ENCODE assay signal across 15 cellular contexts in the genomic region with DNA sequence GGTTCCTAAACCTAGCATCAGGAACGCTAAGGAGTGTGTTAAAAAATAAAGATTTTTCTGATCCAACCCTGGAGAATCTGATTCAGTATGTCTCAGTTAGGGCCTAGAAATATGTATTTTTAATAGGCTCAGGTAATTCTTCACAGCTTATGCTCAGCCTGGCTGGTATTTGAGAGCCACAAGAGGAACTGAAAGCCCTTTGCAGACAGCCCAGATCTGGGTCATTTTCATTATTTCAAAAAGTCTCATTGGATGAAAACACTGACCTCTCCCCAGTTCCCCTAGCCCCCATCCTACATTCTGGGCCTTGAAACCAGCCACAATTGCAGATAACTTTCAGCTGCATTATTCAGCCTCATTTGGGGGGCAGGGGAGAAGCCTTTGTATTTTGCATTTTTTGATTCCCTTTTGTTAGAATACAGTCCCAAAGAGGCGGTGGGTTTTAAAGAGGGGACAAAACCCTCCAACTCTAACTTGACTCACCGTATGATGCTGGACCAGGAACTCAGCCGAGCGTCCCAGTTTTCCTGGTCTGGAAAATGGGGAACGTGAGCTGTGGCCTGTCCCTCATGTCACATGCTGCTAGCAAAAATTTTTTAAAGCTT.
A peak's percentile ranks its signal among the peaks of the same experiment; 100 is the strongest.
DNase-seq lines count a peak whose midpoint lies in the region; ATAC-seq, FAIRE-seq and TF ChIP-seq lines count a peak whose summit lies in the region.
"Had no signal": no experiment of that assay in that cellular context is flagged by ENCODE, and none has a peak within 500 bp of the region (broad histone marks: within the 10 kb centered on the region; RNA-seq: fewer than 3 reads in every experiment).

No MANE protein-coding gene starts in this region.

- no peak for TF ChIP-seq CTCF in H9 (conservative IDR thresholded peaks at IDR 0.05)
- no peak for TF ChIP-seq CTCF in WTC11 (IDR thresholded peaks at IDR 0.05)
- no peak for TF ChIP-seq CTCF in osteoblast (IDR thresholded peaks at IDR 0.05; ENCODE audit: extremely low read depth, low read depth, low read length)
- no peak for TF ChIP-seq CTCF in coronary artery (IDR thresholded peaks at IDR 0.05)
- TF ChIP-seq CTCF in natural killer cell (IDR thresholded peaks at IDR 0.05): no peak

- CTCF ChIA-PET in WTC11 (lab: Charles Lee): interaction anchor here (0.7 to 0.8 kb wide), 2 partner anchors 9 to 124 kb away, joined by 3 to 4 read pairs; no protein-coding TSS in a partner anchor

- no peak overlapping the region for H3K27ac ChIP-seq in H9 (ENCODE audit: insufficient read length, low read depth, low read length)
- no peak overlapping the region for H3K27ac ChIP-seq in osteoblast (ENCODE audit: low read depth, low read length)
- H3K27ac ChIP-seq in coronary artery: no peak overlapping the region
- H3K27ac ChIP-seq: SJCRH30 had no signal

- H3K4me1 ChIP-seq in H9 (ENCODE audit: insufficient read depth, low read length) (peaks cover 15% of the 10 kb centered on the region; the same call in 1 of the 2 replicates), osteoblast (ENCODE audit: insufficient read depth, low read length) (no peaks in the 10 kb centered on the region)
- H3K4me1 ChIP-seq: SJCRH30 had no signal

- H3K27me3 ChIP-seq in H9 (ENCODE audit: insufficient read depth, low read length): no peaks in the 10 kb centered on the region
- no peaks in the 10 kb centered on the region for H3K27me3 ChIP-seq in osteoblast (ENCODE audit: insufficient read depth, low read length)
- H3K27me3 ChIP-seq: SJCRH30 had no signal

- no peaks in the 10 kb centered on the region for H3K23me2 ChIP-seq in H9 (ENCODE audit: insufficient read length, low read depth, low read length, poor library complexity, severe bottlenecking)

- no peaks in the 10 kb centered on the region for H3K9me3 ChIP-seq in H9 (ENCODE audit: control insufficient read depth, low read depth, low read length)
- H3K9me3 ChIP-seq in osteoblast (ENCODE audit: low read depth, low read length): no peaks in the 10 kb centered on the region
- H3K9me3 ChIP-seq: SJCRH30 had no signal

- ATAC-seq in WTC11: no peak
- ATAC-seq in natural killer cell: no peak

- H3K4me3 ChIP-seq in osteoblast (ENCODE audit: insufficient read depth, low read length): no peak overlapping the region
- H3K4me3 ChIP-seq in coronary artery: no peak overlapping the region
- H3K4me3 ChIP-seq: SJCRH30 had no signal

- no peak overlapping the region for H4K8ac ChIP-seq in H9 (replicated peaks; ENCODE audit: insufficient read length, low read depth, low read length)

- H2BK5ac ChIP-seq in H9 (ENCODE audit: insufficient read length, low read length): no peak overlapping the region

- H2BK120ac ChIP-seq in H9 (ENCODE audit: low read depth, low read length, poor library complexity, severe bottlenecking): no peak overlapping the region

- no peak overlapping the region for H3K56ac ChIP-seq in H9 (ENCODE audit: insufficient read length, low read depth, low read length)

- no peak overlapping the region for H2BK20ac ChIP-seq in H9 (ENCODE audit: low read depth, low read length, poor library complexity, severe bottlenecking)

- no peak overlapping the region for H2BK15ac ChIP-seq in H9 (ENCODE audit: low read depth, low read length)

- H3K4me2 ChIP-seq in H9 (ENCODE audit: insufficient read depth, insufficient read length, low read length): peak overlapping the region; percentile 20
- H3K4me2 ChIP-seq in osteoblast (ENCODE audit: insufficient read depth, low read length): no peak overlapping the region

- no peaks in the 10 kb centered on the region for H3K36me3 Mint-ChIP-seq in H9 (ENCODE audit: insufficient read depth in 1 of 3, low read depth in 3 of 3)
- no peaks in the 10 kb centered on the region for H3K36me3 Mint-ChIP-seq in WTC11
- H3K36me3 Mint-ChIP-seq in natural killer cell: no peaks in the 10 kb centered on the region
- H3K36me3 Mint-ChIP-seq: CD4-positive, CD25-positive, alpha-beta regulatory T cell had no signal

- H3K4ac ChIP-seq in H9 (ENCODE audit: low read depth, low read length): no peak overlapping the region

- peaks cover 34 to 42% of the 10 kb centered on the region in 2 experiments for H3K4me1 Mint-ChIP-seq in H9
- H3K4me1 Mint-ChIP-seq in WTC11: peaks cover 46% of the 10 kb centered on the region
- no peaks in the 10 kb centered on the region for H3K4me1 Mint-ChIP-seq in natural killer cell
- H3K4me1 Mint-ChIP-seq: CD4-positive, CD25-positive, alpha-beta regulatory T cell had no signal

- no peak overlapping the region for H3K23ac ChIP-seq in H9 (ENCODE audit: insufficient read length, low read depth, low read length)

- H2AK5ac ChIP-seq in H9 (ENCODE audit: insufficient read length, low read length): no peak overlapping the region

- no CpG with 5 or more reads among the region's 6 CpGs for WGBS in H9 (ENCODE audit: extremely low coverage, insufficient read length, low lambda C conversion rate)

- H3K18ac ChIP-seq in H9 (ENCODE audit: insufficient read length, low read depth, low read length): no peak overlapping the region

- no peak overlapping the region for H3T11ph ChIP-seq in H9 (ENCODE audit: low read length)

- no peaks in the 10 kb centered on the region for H3K36me3 ChIP-seq in osteoblast (ENCODE audit: insufficient read depth, low read length)
- H3K36me3 ChIP-seq: SJCRH30 had no signal

- no peaks in the 10 kb centered on the region for H4K20me1 ChIP-seq in H9 (ENCODE audit: control insufficient read depth, insufficient read depth, insufficient read length)
- no peaks in the 10 kb centered on the region for H4K20me1 ChIP-seq in osteoblast (ENCODE audit: insufficient read depth, low read length)

- H4K91ac ChIP-seq in H9 (ENCODE audit: insufficient read length, low read depth, low read length): no peak overlapping the region

- POLR2A ChIA-PET in WTC11 (lab: Charles Lee): no interaction called here

- FAIRE-seq in GM12892 (lab: Jason Lieb, UNC) (no peak), urothelium cell line (lab: Jason Lieb, UNC) (no peak)

- H3K4me3 Mint-ChIP-seq in H9 (peak overlapping the region in 1 of 2 experiments; percentile 1; a peak in 1 of 5 replicates), WTC11 (no peak overlapping the region), natural killer cell (no peak overlapping the region)
- H3K4me3 Mint-ChIP-seq: CD4-positive, CD25-positive, alpha-beta regulatory T cell had no signal

- intact Hi-C loops in natural killer cell (cut with micrococcal nuclease): no loop called here

- H3K9me3 Mint-ChIP-seq in H9: no peaks in the 10 kb centered on the region
- H3K9me3 Mint-ChIP-seq in WTC11: peaks cover 5% of the 10 kb centered on the region; the same call in 1 of the 2 replicates
- H3K9me3 Mint-ChIP-seq in natural killer cell: no peaks in the 10 kb centered on the region

- H3K9ac ChIP-seq in H9 (ENCODE audit: extremely low read depth, insufficient read length, low read length): no peak overlapping the region

- no peaks in the 10 kb centered on the region; the same call in 1 of the 2 replicates for H3K27me3 Mint-ChIP-seq in H9 (ENCODE audit: low read depth)
- H3K27me3 Mint-ChIP-seq in WTC11 (ENCODE audit: low read depth): no peaks in the 10 kb centered on the region
- no peaks in the 10 kb centered on the region for H3K27me3 Mint-ChIP-seq in natural killer cell (ENCODE audit: low read depth in 2 of 2)
- H3K27me3 Mint-ChIP-seq: CD4-positive, CD25-positive, alpha-beta regulatory T cell had no signal

- no peaks in the 10 kb centered on the region for H3K79me1 ChIP-seq in H9 (ENCODE audit: insufficient read depth, low read depth, low read length, poor library complexity, severe bottlenecking)

- H2AFZ ChIP-seq in H9 (ENCODE audit: low read length) (no peak overlapping the region), osteoblast (ENCODE audit: low read length) (no peak overlapping the region)

- peak overlapping the region in 1 of 3 experiments; percentile 35; a peak in 2 of 7 replicates for H3K27ac Mint-ChIP-seq in H9
- peak overlapping the region; percentile 44 for H3K27ac Mint-ChIP-seq in WTC11
- no peak overlapping the region for H3K27ac Mint-ChIP-seq in natural killer cell
- H3K27ac Mint-ChIP-seq: CD4-positive, CD25-positive, alpha-beta regulatory T cell had no signal

- no peak for TF ChIP-seq POLR2A in GM12892 (IDR thresholded peaks at IDR 0.05; ENCODE audit: low read depth, low read length)

- no peak overlapping the region for H2BK12ac ChIP-seq in H9 (ENCODE audit: insufficient read length, low read depth, low read length)

- DNase-seq in GM12892 (ENCODE audit: insufficient read length): peak; percentile 25
- no peak for DNase-seq in H9
- DNase-seq in WTC11 (ENCODE audit: low spot score): no peak
- DNase-seq in osteoblast (ENCODE audit: insufficient read length, low spot score, missing footprints): peak; percentile 80
- no peak for DNase-seq in coronary artery (ENCODE audit: low spot score)
- DNase-seq in natural killer cell: no peak
- DNase-seq in urothelium cell line (ENCODE audit: low spot score): no peak
- DNase-seq: AML-193; CD4-positive, CD25-positive, alpha-beta regulatory T cell; KG1; NCI-H1092 treated with DMSO at 0.1 percent for 48 hours; NCI-H1694 treated with DMSO at 0.1 percent for 48 hours; NCI-H2171; NCI-H82; SJCRH30 had no signal

- no peak overlapping the region for H3K14ac ChIP-seq in H9 (ENCODE audit: insufficient read depth, low read length)

- H4K5ac ChIP-seq in H9 (ENCODE audit: insufficient read length, low read depth, low read length): no peak overlapping the region

- H3K79me2 ChIP-seq in H9 (ENCODE audit: insufficient read depth, low read length): no peaks in the 10 kb centered on the region
- no peaks in the 10 kb centered on the region for H3K79me2 ChIP-seq in osteoblast (ENCODE audit: insufficient read depth, low read length)

TF ChIP-seq in WTC11, 78 proteins besides CTCF, POLR2A, EP300 and RAD21 (continues in another document):
- TF ChIP-seq ZNF263 (CRISPR knock-in tag; IDR thresholded peaks at IDR 0.05; ENCODE audit: low read depth) (no peak), EMX1 (CRISPR knock-in tag; IDR thresholded peaks at IDR 0.05) (no peak), ZNF416 (CRISPR knock-in tag; IDR thresholded peaks at IDR 0.05) (no peak), ELF4 (CRISPR knock-in tag; IDR thresholded peaks at IDR 0.05; ENCODE audit: low read depth) (no peak), TCF7 (CRISPR knock-in tag; IDR thresholded peaks at IDR 0.05; ENCODE audit: low read depth) (no peak), JUN (CRISPR knock-in tag; IDR thresholded peaks at IDR 0.05) (no peak), NFE2L1 (CRISPR knock-in tag; IDR thresholded peaks at IDR 0.05) (no peak), KAT7 (CRISPR knock-in tag; IDR thresholded peaks at IDR 0.05; ENCODE audit: borderline replicate concordance) (no peak)
- TF ChIP-seq, protein P1, sequence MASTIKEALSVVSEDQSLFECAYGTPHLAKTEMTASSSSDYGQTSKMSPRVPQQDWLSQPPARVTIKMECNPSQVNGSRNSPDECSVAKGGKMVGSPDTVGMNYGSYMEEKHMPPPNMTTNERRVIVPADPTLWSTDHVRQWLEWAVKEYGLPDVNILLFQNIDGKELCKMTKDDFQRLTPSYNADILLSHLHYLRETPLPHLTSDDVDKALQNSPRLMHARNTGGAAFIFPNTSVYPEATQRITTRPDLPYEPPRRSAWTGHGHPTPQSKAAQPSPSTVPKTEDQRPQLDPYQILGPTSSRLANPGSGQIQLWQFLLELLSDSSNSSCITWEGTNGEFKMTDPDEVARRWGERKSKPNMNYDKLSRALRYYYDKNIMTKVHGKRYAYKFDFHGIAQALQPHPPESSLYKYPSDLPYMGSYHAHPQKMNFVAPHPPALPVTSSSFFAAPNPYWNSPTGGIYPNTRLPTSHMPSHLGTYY (CRISPR knock-in tag; IDR thresholded peaks at IDR 0.05): no peak

Comparison
In these comparisons a context has a peak if more than half of its experiments do, and no peak if none do; other contexts are left out.
1. DNase-seq: peak in GM12892 (single experiment) and osteoblast (single experiment); none in H9 (single experiment), WTC11 (single experiment), coronary artery (single experiment), natural killer cell (single experiment) and urothelium cell line (single experiment).